In the genomic region with DNA sequence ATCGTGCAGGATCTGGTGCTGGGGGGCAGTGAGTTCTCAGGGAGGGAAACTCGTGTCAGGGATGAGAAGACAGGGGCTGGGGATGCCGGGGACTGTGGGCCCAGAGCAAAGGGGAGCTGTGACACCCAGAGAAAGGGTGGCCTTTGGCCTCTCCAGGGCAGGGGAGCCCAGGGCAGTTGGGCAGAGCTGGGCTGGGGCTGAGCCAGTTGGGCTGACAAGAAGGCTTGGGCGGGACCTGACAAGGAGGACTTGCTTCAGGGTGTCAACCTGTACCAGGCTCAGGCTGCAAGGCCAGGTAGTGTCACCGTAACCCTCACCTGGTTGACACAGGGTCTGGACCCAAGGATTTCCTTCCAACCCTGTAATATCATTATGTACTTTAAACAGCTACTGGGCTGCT, we compare ENCODE assay signal across 13 cellular contexts. TPM values are rescaled to one million over a fixed set of nuclear protein-coding genes. Genes with fewer than 3 reads are reported as not detected.
DNase-seq lines count a peak whose midpoint lies in the region; ATAC-seq and TF ChIP-seq lines count a peak whose summit lies in the region.
"Had no signal": no experiment of that assay in that cellular context is flagged by ENCODE, and none has a peak within 500 bp of the region (broad histone marks: within the 10 kb centered on the region; RNA-seq: fewer than 3 reads in every experiment).

No MANE protein-coding gene starts in this region.

- intact Hi-C loops in heart left ventricle (cut with DNase I), result loop anchor here in 2 of 10 donors (10.0 kb wide), 1 partner anchor 53 kb away; the partner anchor contains the start of gene MESP2 (in 2 of the 2)
- intact Hi-C loops in CD4-positive, alpha-beta T cell (cut with DNase I, micrococcal nuclease), result no loop called here

- TF ChIP-seq CTCF in heart left ventricle (IDR thresholded peaks at IDR 0.05), result no peak
- TF ChIP-seq CTCF in osteoblast (IDR thresholded peaks at IDR 0.05; ENCODE audit: extremely low read depth, low read depth, low read length), result no peak
- no peak for TF ChIP-seq CTCF in CD4-positive, alpha-beta T cell (IDR thresholded peaks at IDR 0.05)

- peak overlapping the region; percentile 65 for H3K4me2 ChIP-seq in osteoblast (ENCODE audit: insufficient read depth, low read length)

- peaks cover 7% of the 10 kb centered on the region for H3K36me3 Mint-ChIP-seq in CD4-positive, alpha-beta T cell (ENCODE audit: low read depth)
- H3K36me3 Mint-ChIP-seq: activated naive CD4-positive, alpha-beta T cell treated with anti-CD3 and anti-CD28 coated beads, Interleukin-2, amount 50 U/mL, for 24 hours had no signal

- H3K9me3 ChIP-seq in heart left ventricle (no peaks in the 10 kb centered on the region), osteoblast (ENCODE audit: low read depth, low read length) (no peaks in the 10 kb centered on the region)
- H3K9me3 ChIP-seq in CD4-positive, alpha-beta T cell (ENCODE audit: control insufficient read depth, low read length), result no peaks in the 10 kb centered on the region

- H3K4me3 Mint-ChIP-seq in stimulated activated naive CD8-positive, alpha-beta T cell treated with anti-CD3 and anti-CD28 coated beads, Interleukin-15, amount 100 ng/mL, for 72 hours, result no peak overlapping the region
- no peak overlapping the region for H3K4me3 Mint-ChIP-seq in CD4-positive, alpha-beta T cell
- H3K4me3 Mint-ChIP-seq: activated naive CD4-positive, alpha-beta T cell treated with anti-CD3 and anti-CD28 coated beads, Interleukin-2, amount 50 U/mL, for 24 hours had no signal

- H3K27ac ChIP-seq in heart left ventricle (peak overlapping the region in 8 of 12 donors; percentile 21 to 66 (median 40)), osteoblast (ENCODE audit: low read depth, low read length) (peak overlapping the region; percentile 83)
- H3K27ac ChIP-seq in CD4-positive, alpha-beta T cell (ENCODE audit: low read depth, low read length), result no peak overlapping the region

- H3K4me3 ChIP-seq in heart left ventricle, result peak overlapping the region in 1 of 12 donors; percentile 5
- no peak overlapping the region for H3K4me3 ChIP-seq in osteoblast (ENCODE audit: insufficient read depth, low read length)

- 79 to 92% (median 90%) methylated on average over 4 to 5 of the region's 5 CpGs for WGBS in heart left ventricle, 4 donors

- H3K36me3 ChIP-seq in heart left ventricle (peaks cover 0 to 9% (median 4%) of the 10 kb centered on the region in 9 donors), osteoblast (ENCODE audit: insufficient read depth, low read length) (peaks cover 3% of the 10 kb centered on the region)

- H3K4me1 ChIP-seq in heart left ventricle, result peaks cover 0 to 63% (median 14%) of the 10 kb centered on the region in 12 donors
- H3K4me1 ChIP-seq in osteoblast (ENCODE audit: insufficient read depth, low read length), result peaks cover 54% of the 10 kb centered on the region

- DNase-seq in stimulated activated naive CD8-positive, alpha-beta T cell treated with anti-CD3 and anti-CD28 coated beads, Interleukin-15, amount 100 ng/mL, for 72 hours, result no peak
- no peak for DNase-seq in stimulated activated naive CD8-positive, alpha-beta T cell treated with anti-CD3 and anti-CD28 coated beads, Interleukin-15, Interleukin-2, amounts not matched to agents 100 U/mL and 50 U/mL, for 24 hours
- no peak for DNase-seq in heart left ventricle
- no peak for DNase-seq in osteoblast (ENCODE audit: insufficient read length, low spot score, missing footprints)
- DNase-seq in dermis blood vessel endothelial cell, result no peak
- no peak for DNase-seq in NCI-H2029 treated with DMSO at 0.1 percent for 48 hours (lab: John Stamatoyannopoulos, UW)
- no peak for DNase-seq in T-helper 1 cell
- no peak for DNase-seq in CD4-positive, alpha-beta T cell
- DNase-seq: NCI-H1105 treated with DMSO at 0.1 percent for 48 hours, NCI-H526, RPMI8226 had no signal

- no peaks in the 10 kb centered on the region for H3K79me2 ChIP-seq in osteoblast (ENCODE audit: insufficient read depth, low read length)

- no peaks in the 10 kb centered on the region for H3K27me3 ChIP-seq in heart left ventricle
- H3K27me3 ChIP-seq in osteoblast (ENCODE audit: insufficient read depth, low read length), result no peaks in the 10 kb centered on the region
- H3K27me3 ChIP-seq in CD4-positive, alpha-beta T cell (ENCODE audit: control insufficient read depth, insufficient read depth, low read length), result no peaks in the 10 kb centered on the region

- CTCF ChIA-PET in CD4-positive, alpha-beta T cell (lab: Charles Lee), result no interaction called here

- H3K27me3 Mint-ChIP-seq in stimulated activated naive CD8-positive, alpha-beta T cell treated with anti-CD3 and anti-CD28 coated beads, Interleukin-15, amount 100 ng/mL, for 72 hours, result peaks cover under 1% of the 10 kb centered on the region
- no peaks in the 10 kb centered on the region for H3K27me3 Mint-ChIP-seq in CD4-positive, alpha-beta T cell
- H3K27me3 Mint-ChIP-seq: activated naive CD4-positive, alpha-beta T cell treated with anti-CD3 and anti-CD28 coated beads, Interleukin-2, amount 50 U/mL, for 24 hours had no signal

- peak overlapping the region; percentile 55 for H2AFZ ChIP-seq in osteoblast (ENCODE audit: low read length)

- H4K20me1 ChIP-seq in osteoblast (ENCODE audit: insufficient read depth, low read length), result no peaks in the 10 kb centered on the region

- H3K27ac Mint-ChIP-seq in stimulated activated naive CD8-positive, alpha-beta T cell treated with anti-CD3 and anti-CD28 coated beads, Interleukin-15, amount 100 ng/mL, for 72 hours, result peak overlapping the region; percentile 69 to 94
- no peak overlapping the region for H3K27ac Mint-ChIP-seq in CD4-positive, alpha-beta T cell

- no peaks in the 10 kb centered on the region for H3K4me1 Mint-ChIP-seq in stimulated activated naive CD8-positive, alpha-beta T cell treated with anti-CD3 and anti-CD28 coated beads, Interleukin-15, amount 100 ng/mL, for 72 hours
- no peaks in the 10 kb centered on the region for H3K4me1 Mint-ChIP-seq in CD4-positive, alpha-beta T cell (ENCODE audit: low read depth)
- H3K4me1 Mint-ChIP-seq: activated naive CD4-positive, alpha-beta T cell treated with anti-CD3 and anti-CD28 coated beads, Interleukin-2, amount 50 U/mL, for 24 hours had no signal

- H3K9me3 Mint-ChIP-seq in stimulated activated naive CD8-positive, alpha-beta T cell treated with anti-CD3 and anti-CD28 coated beads, Interleukin-15, amount 100 ng/mL, for 72 hours, result no peaks in the 10 kb centered on the region
- no peaks in the 10 kb centered on the region for H3K9me3 Mint-ChIP-seq in CD4-positive, alpha-beta T cell
- H3K9me3 Mint-ChIP-seq: activated naive CD4-positive, alpha-beta T cell treated with anti-CD3 and anti-CD28 coated beads, Interleukin-2, amount 50 U/mL, for 24 hours had no signal

- POLR2A ChIA-PET in CD4-positive, alpha-beta T cell (lab: Charles Lee), result no interaction called here

- peak; percentile 17 for ATAC-seq in stimulated activated naive CD8-positive, alpha-beta T cell treated with anti-CD3 and anti-CD28 coated beads, Interleukin-15, amount 100 ng/mL, for 72 hours
- no peak for ATAC-seq in stimulated activated naive CD8-positive, alpha-beta T cell treated with anti-CD3 and anti-CD28 coated beads, Interleukin-15, Interleukin-2, amounts not matched to agents 100 U/mL and 50 U/mL, for 24 hours
- peak in 1 of 4 donors; percentile 18 for ATAC-seq in heart left ventricle
- no peak for ATAC-seq in CD4-positive, alpha-beta T cell (ENCODE audit: poor library complexity)

- TF ChIP-seq POLR2A in heart left ventricle (IDR thresholded peaks at IDR 0.05), result no peak

RNA-seq across cellular contexts. Expression of gene ANPEP, which starts 13.2 kb away (rescaled TPM):
- total RNA-seq in heart left ventricle (10 to 100 TPM in 3 of 9 donors, 1 to 10 TPM in 6; 1.1 to 37.6 (median 6.7) TPM), osteoblast (87.9 and 98.7 TPM in 2 replicates), dermis blood vessel endothelial cell (4.1 and 6.8 TPM in 2 replicates)
- polyA plus RNA-seq in heart left ventricle, result 1 to 10 TPM; 4.6 to 9.2 TPM
- total RNA-seq in CD4-positive, alpha-beta T cell, result 1 to 10 TPM; 1.9 to 2.7 TPM
- total RNA-seq: activated CD8-positive, alpha-beta memory T cell treated with anti-CD3 and anti-CD28 coated beads for 36 hours had no signal

RNA-seq across cellular contexts. Expression of gene MESP2, which starts 51.7 kb away (rescaled TPM):
- total RNA-seq in heart left ventricle (under 1 TPM in 3 of 9 donors, not detected in 6; 0.16 to 0.64 (median 0.52) TPM), osteoblast (0.72 and 1.5 TPM in 2 replicates), dermis blood vessel endothelial cell (0.28 TPM in 1 of 2 replicates, not detected in the other)
- polyA plus RNA-seq in heart left ventricle, result under 1 TPM in 1 of 2 donors, not detected in 1; 0.65 TPM
- not detected for total RNA-seq in CD4-positive, alpha-beta T cell
- total RNA-seq: activated CD8-positive, alpha-beta memory T cell treated with anti-CD3 and anti-CD28 coated beads for 36 hours had no signal
